ENCODE assay signal across 14 cellular contexts in genomic region chr2:112750560-112750843, GRCh38. TPM values are rescaled to one million over a fixed set of nuclear protein-coding genes. Genes with fewer than 3 reads are reported as not detected.
DNase-seq lines count a peak whose midpoint lies in the region; ATAC-seq, FAIRE-seq and TF ChIP-seq lines count a peak whose summit lies in the region.
"Had no signal": no experiment of that assay in that cellular context is flagged by ENCODE, and none has a peak within 500 bp of the region (broad histone marks: within the 10 kb centered on the region; RNA-seq: fewer than 3 reads in every experiment).

No MANE protein-coding gene starts in this region.

- peak overlapping the region; percentile 55 for H3K27ac Mint-ChIP-seq in stimulated activated memory B cell treated with anti-CD40 and anti-IgM and Interleukin-4, amounts not matched to agents 10 μg/mL and 1 μg/mL and 100 μg/mL, for 72 hours

- no peaks in the 10 kb centered on the region for H3K27me3 ChIP-seq in HepG2 (ENCODE audit: control insufficient read depth in 1 of 2, insufficient read depth in 2 of 2, low read length in 2 of 2)
- H3K27me3 ChIP-seq in right lobe of liver: no peaks in the 10 kb centered on the region
- H3K27me3 ChIP-seq in fibroblast of lung (ENCODE audit: control insufficient read depth, insufficient read depth, low read length): no peaks in the 10 kb centered on the region
- no peaks in the 10 kb centered on the region for H3K27me3 ChIP-seq in suprapubic skin

- no peaks in the 10 kb centered on the region for H3K9me3 ChIP-seq in HepG2 (ENCODE audit: low read length)
- no peaks in the 10 kb centered on the region for H3K9me3 ChIP-seq in right lobe of liver
- H3K9me3 ChIP-seq in fibroblast of lung (ENCODE audit: control insufficient read depth, insufficient read depth, low read depth, low read length): no peaks in the 10 kb centered on the region
- no peaks in the 10 kb centered on the region for H3K9me3 ChIP-seq in suprapubic skin

- FAIRE-seq in HepG2 (lab: Jason Lieb, UNC): no peak

- POLR2A ChIA-PET in HepG2 (lab: Yijun Ruan, JAX) (no interaction called here), RWPE1 (lab: Yijun Ruan, JAX; ENCODE audit: low non-redundant PET) (no interaction called here)

- no peaks in the 10 kb centered on the region for H3K9me3 Mint-ChIP-seq in stimulated activated memory B cell treated with anti-CD40 and anti-IgM and Interleukin-4, amounts not matched to agents 10 μg/mL and 1 μg/mL and 100 μg/mL, for 72 hours
- H3K9me3 Mint-ChIP-seq: IgD-negative memory B cell had no signal

- H3K9ac ChIP-seq in HepG2 (ENCODE audit: insufficient read depth, low read depth, low read length) (no peak overlapping the region), fibroblast of lung (ENCODE audit: insufficient read depth, low read length) (no peak overlapping the region)

- intact Hi-C loops in HepG2 (cut with micrococcal nuclease; ENCODE audit: unreplicated experiment) (loop anchor here (2.0 kb wide), 1 partner anchor 14 kb away; the partner anchor contains the start of gene CKAP2L), right lobe of liver (cut with DNase I) (no loop called here)

- CTCF ChIA-PET in HepG2 (lab: Yijun Ruan, JAX; ENCODE audit: low intra/inter-chr PET ratio, low total read pairs) (interaction anchor here (0.7 to 5.0 kb wide), 4 partner anchors 134 to 208 kb away, joined by 3 to 86 read pairs (median 8); no protein-coding TSS in a partner anchor), RWPE1 (lab: Yijun Ruan, JAX) (interaction anchor here (0.5 to 2.1 kb wide), 11 partner anchors 13 to 605 kb away, joined by 3 to 18 read pairs (median 6); no protein-coding TSS in a partner anchor)

- H3K4me2 ChIP-seq in HepG2 (ENCODE audit: low read depth, low read length) (no peak overlapping the region), fibroblast of lung (ENCODE audit: extremely low read depth, insufficient read depth, low read length) (peak overlapping the region; percentile 54)

- no peak for TF ChIP-seq RAD21 in HepG2 (CRISPR knock-in tag; IDR thresholded peaks at IDR 0.05)

- H3K36me3 Mint-ChIP-seq in stimulated activated memory B cell treated with anti-CD40 and anti-IgM and Interleukin-4, amounts not matched to agents 10 μg/mL and 1 μg/mL and 100 μg/mL, for 72 hours: peaks cover 15% of the 10 kb centered on the region
- H3K36me3 Mint-ChIP-seq: IgD-negative memory B cell had no signal

- H3K4me3 ChIP-seq in HepG2 (replicated peaks in 1 of 3; ENCODE audit: insufficient read depth in 1 of 3, low read depth in 2 of 3, low read length in 3 of 3) (no peak overlapping the region), right lobe of liver (no peak overlapping the region), fibroblast of lung (replicated peaks in 1 of 4; ENCODE audit: control extremely low read depth in 1 of 4, insufficient read depth in 1 of 4, low read depth in 3 of 4, low read length in 4 of 4) (no peak overlapping the region), suprapubic skin (no peak overlapping the region)

- in situ Hi-C loops in HepG2 (cut with HindIII; ENCODE audit: extremely low pct_ligation_motif_present, low pct_unique_long_range_greater_than_20kb): loop anchor here (5.0 kb wide), 2 partner anchors 127 to 192 kb away; no protein-coding TSS in a partner anchor

- H2AFZ ChIP-seq in HepG2 (ENCODE audit: low read length) (no peak overlapping the region), fibroblast of lung (ENCODE audit: low read length) (peak overlapping the region; percentile 62)

- peaks cover 10 to 64% of the 10 kb centered on the region in 2 experiments for H3K36me3 ChIP-seq in HepG2 (replicated peaks in 1 of 2; ENCODE audit: control insufficient read depth in 1 of 2, insufficient read depth in 2 of 2, low read length in 2 of 2)
- no peaks in the 10 kb centered on the region for H3K36me3 ChIP-seq in right lobe of liver
- no peaks in the 10 kb centered on the region for H3K36me3 ChIP-seq in fibroblast of lung (ENCODE audit: control insufficient read depth, insufficient read depth, low read length)
- no peaks in the 10 kb centered on the region for H3K36me3 ChIP-seq in suprapubic skin

- no peaks in the 10 kb centered on the region for H3K27me3 Mint-ChIP-seq in stimulated activated memory B cell treated with anti-CD40 and anti-IgM and Interleukin-4, amounts not matched to agents 10 μg/mL and 1 μg/mL and 100 μg/mL, for 72 hours
- H3K27me3 Mint-ChIP-seq: IgD-negative memory B cell had no signal

- no peak for TF ChIP-seq CTCF in HepG2 (CRISPR knock-in tag; IDR thresholded peaks at IDR 0.05)
- no peak for TF ChIP-seq CTCF in right lobe of liver (IDR thresholded peaks at IDR 0.05)
- TF ChIP-seq CTCF in RWPE1 (conservative IDR thresholded peaks at IDR 0.05; ENCODE audit: low read depth): no peak
- TF ChIP-seq CTCF in fibroblast of lung (conservative IDR thresholded peaks at IDR 0.05 in 1 of 2, IDR thresholded peaks at IDR 0.05 in 1 of 2; ENCODE audit: low read depth in 1 of 2, low read length in 2 of 2): no peak
- no peak for TF ChIP-seq CTCF in suprapubic skin (IDR thresholded peaks at IDR 0.05)

- peak overlapping the region; percentile 4 for H3K27ac ChIP-seq in HepG2 (ENCODE audit: extremely low read length, insufficient read depth, low read length)
- peak overlapping the region in 1 of 3 donors; percentile 71 for H3K27ac ChIP-seq in right lobe of liver
- peak overlapping the region; percentile 60 for H3K27ac ChIP-seq in RWPE1
- H3K27ac ChIP-seq in fibroblast of lung (ENCODE audit: insufficient read depth, low read length): peak overlapping the region; percentile 73
- H3K27ac ChIP-seq in suprapubic skin: no peak overlapping the region

- ATAC-seq in HepG2 (no peak), right lobe of liver (no peak), GM19035 (IDR thresholded peaks at IDR 0.05; ENCODE audit: unreplicated experiment) (no peak)
- no peak for ATAC-seq in stimulated activated memory B cell treated with anti-CD40 and anti-IgM and Interleukin-4, amounts not matched to agents 10 μg/mL and 1 μg/mL and 100 μg/mL, for 72 hours

- H4K20me1 ChIP-seq in HepG2 (ENCODE audit: insufficient read depth, low read length): no peaks in the 10 kb centered on the region
- H4K20me1 ChIP-seq in fibroblast of lung (ENCODE audit: control insufficient read depth, extremely low read depth, insufficient read depth, low read length): no peaks in the 10 kb centered on the region

- TF ChIP-seq POLR2A in HepG2 (IDR thresholded peaks at IDR 0.05; ENCODE audit: insufficient read depth in 1 of 2, low read depth in 2 of 2, low read length in 2 of 2) (no peak), right lobe of liver (IDR thresholded peaks at IDR 0.05) (no peak), suprapubic skin (IDR thresholded peaks at IDR 0.05) (no peak)

- TF ChIP-seq EP300 in HepG2 (IDR thresholded peaks at IDR 0.05; ENCODE audit: low read depth in 2 of 2, low read length in 2 of 2) (no peak), HepG2 (CRISPR knock-in tag; IDR thresholded peaks at IDR 0.05; ENCODE audit: borderline replicate concordance) (no peak), suprapubic skin (IDR thresholded peaks at IDR 0.05) (no peak)

- H3K4me1 ChIP-seq in HepG2 (ENCODE audit: insufficient read depth, low read length) (peaks cover 32% of the 10 kb centered on the region), right lobe of liver (peaks cover 0 to 37% (median 17%) of the 10 kb centered on the region in 4 donors), fibroblast of lung (ENCODE audit: control insufficient read depth, extremely low read depth, insufficient read depth, low read length) (peaks cover 2% of the 10 kb centered on the region), suprapubic skin (no peaks in the 10 kb centered on the region)

- H3K79me2 ChIP-seq in HepG2 (ENCODE audit: insufficient read depth, low read length) (peaks cover 11% of the 10 kb centered on the region), fibroblast of lung (ENCODE audit: control insufficient read depth, insufficient read depth, low read length) (peaks cover 34% of the 10 kb centered on the region)

- BruUV-seq in HepG2 (replicated peaks; lab: Mats Ljungman, UMichigan): no TSS peak

- H3K4me3 Mint-ChIP-seq in stimulated activated memory B cell treated with anti-CD40 and anti-IgM and Interleukin-4, amounts not matched to agents 10 μg/mL and 1 μg/mL and 100 μg/mL, for 72 hours: no peak overlapping the region

- H3K4me1 Mint-ChIP-seq in stimulated activated memory B cell treated with anti-CD40 and anti-IgM and Interleukin-4, amounts not matched to agents 10 μg/mL and 1 μg/mL and 100 μg/mL, for 72 hours: peaks cover 18% of the 10 kb centered on the region

- DNase-seq in HepG2 (ENCODE audit: low spot score) (no peak), right lobe of liver (no peak), RWPE1 (ENCODE audit: low spot score) (no peak), fibroblast of lung (ENCODE audit: low read depth in 2 of 2) (peak in 1 of 2 donors; percentile 52), OCI-M2 (lab: John Stamatoyannopoulos, UW; ENCODE audit: unreplicated experiment) (no peak), suprapubic skin (ENCODE audit: low spot score in 2 of 2) (no peak)
- DNase-seq: activated CD4-positive, CD25-positive, alpha-beta regulatory T cell treated with anti-CD3 and anti-CD28 coated beads, Interleukin-2, amount 50 U/mL, for 72 hours; cerebellar nuclear complex; NCI-H146; right cardiac atrium had no signal

RNA-seq across cellular contexts. Expression of gene CKAP2L, which starts 13.9 kb away (rescaled TPM):
- total RNA-seq in HepG2 (2016; rRNA removed; fragmentation: Illumina TruSeq; extraction: Trizol): 9.5 and 21.5 TPM in 2 replicates
- 1.4 and 1.7 TPM in 2 replicates for total RNA-seq in HepG2 (2016; cell fraction: cytosol; rRNA removed; fragmentation: Illumina TruSeq; extraction: Trizol; ENCODE audit: low read depth)
- 10.3 and 20.5 TPM in 2 replicates for total RNA-seq in HepG2 (2016; cell fraction: insoluble cytoplasmic fraction; rRNA removed; fragmentation: Illumina TruSeq; extraction: Trizol)
- total RNA-seq in HepG2 (2016; cell fraction: membrane; rRNA removed; fragmentation: Illumina TruSeq; extraction: Trizol): 5.6 and 6.5 TPM in 2 replicates
- total RNA-seq in HepG2 (2016; cell fraction: nucleus; rRNA removed; fragmentation: Illumina TruSeq; extraction: Trizol): 13.3 and 18.2 TPM in 2 replicates
- polyA plus RNA-seq in HepG2 (2011; rRNA removed): 3.9 and 7.1 TPM in 2 replicates
- polyA plus RNA-seq in HepG2 (2011; cell fraction: cytosol; rRNA removed): 3.0 and 3.4 TPM in 2 replicates
- polyA plus RNA-seq in HepG2 (2011; cell fraction: nucleus; rRNA removed): 2.3 and 2.6 TPM in 2 replicates
- 5.5 and 10.6 TPM in 2 replicates for polyA plus RNA-seq in HepG2 (2012)
- polyA plus RNA-seq in HepG2 (2016; cell fraction: cytosol; fragmentation: Illumina TruSeq; extraction: Trizol; ENCODE audit: low read depth): 0.46 and 0.79 TPM in 2 replicates
- 15.6 and 16.8 TPM in 2 replicates for polyA plus RNA-seq in HepG2 (2016; cell fraction: insoluble cytoplasmic fraction; fragmentation: Illumina TruSeq; extraction: Trizol; ENCODE audit: low read depth)
- polyA plus RNA-seq in HepG2 (2016; cell fraction: membrane; fragmentation: Illumina TruSeq; extraction: Trizol; ENCODE audit: low read depth): 2.4 and 2.7 TPM in 2 replicates
- polyA plus RNA-seq in HepG2 (2016; cell fraction: nucleus; fragmentation: Illumina TruSeq; extraction: Trizol; ENCODE audit: insufficient read depth, low read depth): 10.7 and 13.0 TPM in 2 replicates
- 6.2 and 8.6 TPM in 2 replicates for polyA minus RNA-seq in HepG2 (2011; rRNA and poly(A)+ RNA removed; ENCODE audit: low replicate concordance)
- polyA minus RNA-seq in HepG2 (2011; cell fraction: cytosol; rRNA and poly(A)+ RNA removed): 5.6 and 8.0 TPM in 2 replicates
- polyA minus RNA-seq in HepG2 (2011; cell fraction: nucleus; rRNA and poly(A)+ RNA removed): 13.3 and 20.0 TPM in 2 replicates
- total RNA-seq in right lobe of liver: 1 to 10 TPM in 2 of 6 experiments, under 1 TPM in 4; 0.20 to 1.4 (median 0.66) TPM
- 0.26 and 3.0 TPM in 2 replicates for total RNA-seq in fibroblast of lung
- polyA plus RNA-seq in fibroblast of lung: 4.4 and 14.5 TPM in 2 replicates
- polyA plus RNA-seq in fibroblast of lung (2012): 2.9 and 11.9 TPM in 2 replicates
- polyA minus RNA-seq in fibroblast of lung (ENCODE audit: low replicate concordance): 2.7 TPM in 1 of 2 replicates, not detected in the other
- total RNA-seq in suprapubic skin: 1 to 10 TPM; 1.7 to 9.1 (median 3.2) TPM
- polyA plus RNA-seq: IgD-negative memory B cell, right cardiac atrium had no signal

RNA-seq across cellular contexts. Expression of gene NT5DC4, which starts 29.7 kb away (rescaled TPM):
- total RNA-seq in HepG2 (2016; rRNA removed; fragmentation: Illumina TruSeq; extraction: Trizol): 2.4 and 4.2 TPM in 2 replicates
- total RNA-seq in HepG2 (2016; cell fraction: cytosol; rRNA removed; fragmentation: Illumina TruSeq; extraction: Trizol; ENCODE audit: low read depth): 0.30 and 0.35 TPM in 2 replicates
- 0.24 and 3.4 TPM in 2 replicates for total RNA-seq in HepG2 (2016; cell fraction: insoluble cytoplasmic fraction; rRNA removed; fragmentation: Illumina TruSeq; extraction: Trizol)
- total RNA-seq in HepG2 (2016; cell fraction: membrane; rRNA removed; fragmentation: Illumina TruSeq; extraction: Trizol): 2.8 and 6.4 TPM in 2 replicates
- 2.9 and 7.5 TPM in 2 replicates for total RNA-seq in HepG2 (2016; cell fraction: nucleus; rRNA removed; fragmentation: Illumina TruSeq; extraction: Trizol)
- 0.04 and 0.07 TPM in 2 replicates for polyA plus RNA-seq in HepG2 (2011; rRNA removed)
- not detected in 2 replicates for polyA plus RNA-seq in HepG2 (2011; cell fraction: cytosol; rRNA removed)
- 0.14 TPM in 2 replicates for polyA plus RNA-seq in HepG2 (2011; cell fraction: nucleus; rRNA removed)
- 0.30 TPM in 1 of 2 replicates, not detected in the other for polyA plus RNA-seq in HepG2 (2012)
- 0.94 and 5.4 TPM in 2 replicates for polyA plus RNA-seq in HepG2 (2016; cell fraction: cytosol; fragmentation: Illumina TruSeq; extraction: Trizol; ENCODE audit: low read depth)
- polyA plus RNA-seq in HepG2 (2016; cell fraction: insoluble cytoplasmic fraction; fragmentation: Illumina TruSeq; extraction: Trizol; ENCODE audit: low read depth): 0.35 and 2.3 TPM in 2 replicates
- 0.14 and 0.24 TPM in 2 replicates for polyA plus RNA-seq in HepG2 (2016; cell fraction: membrane; fragmentation: Illumina TruSeq; extraction: Trizol; ENCODE audit: low read depth)
- polyA plus RNA-seq in HepG2 (2016; cell fraction: nucleus; fragmentation: Illumina TruSeq; extraction: Trizol; ENCODE audit: insufficient read depth, low read depth): 0.69 and 1.0 TPM in 2 replicates
- not detected in 2 replicates for polyA minus RNA-seq in HepG2 (2011; rRNA and poly(A)+ RNA removed; ENCODE audit: low replicate concordance)
- not detected in 2 replicates for polyA minus RNA-seq in HepG2 (2011; cell fraction: cytosol; rRNA and poly(A)+ RNA removed)
- polyA minus RNA-seq in HepG2 (2011; cell fraction: nucleus; rRNA and poly(A)+ RNA removed): 1.7 TPM in 1 of 2 replicates, not detected in the other
- not detected for total RNA-seq in right lobe of liver
- not detected in 2 replicates for total RNA-seq in fibroblast of lung
- not detected in 2 replicates for polyA plus RNA-seq in fibroblast of lung
- polyA plus RNA-seq in fibroblast of lung (2012): not detected in 2 replicates
- not detected in 2 replicates for polyA minus RNA-seq in fibroblast of lung (ENCODE audit: low replicate concordance)
- total RNA-seq in suprapubic skin: 1 to 10 TPM in 1 of 4 donors, not detected in 3; 4.2 TPM
- total RNA-seq: right cardiac atrium, SK-MEL-5 had no signal
- polyA plus RNA-seq: IgD-negative memory B cell, right cardiac atrium had no signal

RNA-seq across cellular contexts. Expression of gene IL1A, which starts 33.8 kb away (rescaled TPM):
- total RNA-seq in HepG2 (2016; rRNA removed; fragmentation: Illumina TruSeq; extraction: Trizol) (not detected in 2 replicates), right lobe of liver (not detected), fibroblast of lung (0.17 and 0.26 TPM in 2 replicates), suprapubic skin (1 to 10 TPM in 1 of 4 donors, under 1 TPM in 2, not detected in 1; 0.49 to 1.1 (median 0.76) TPM)
- total RNA-seq in HepG2 (2016; cell fraction: cytosol; rRNA removed; fragmentation: Illumina TruSeq; extraction: Trizol; ENCODE audit: low read depth): not detected in 2 replicates
- total RNA-seq in HepG2 (2016; cell fraction: insoluble cytoplasmic fraction; rRNA removed; fragmentation: Illumina TruSeq; extraction: Trizol): not detected in 2 replicates
- not detected in 2 replicates for total RNA-seq in HepG2 (2016; cell fraction: membrane; rRNA removed; fragmentation: Illumina TruSeq; extraction: Trizol)
- total RNA-seq in HepG2 (2016; cell fraction: nucleus; rRNA removed; fragmentation: Illumina TruSeq; extraction: Trizol): not detected in 2 replicates
- polyA plus RNA-seq in HepG2 (2011; rRNA removed) (not detected in 2 replicates), fibroblast of lung (0.07 and 0.09 TPM in 2 replicates)
- not detected in 2 replicates for polyA plus RNA-seq in HepG2 (2011; cell fraction: cytosol; rRNA removed)
- not detected in 2 replicates for polyA plus RNA-seq in HepG2 (2011; cell fraction: nucleus; rRNA removed)
- polyA plus RNA-seq in HepG2 (2012): 0.05 and 0.07 TPM in 2 replicates
- not detected in 2 replicates for polyA plus RNA-seq in HepG2 (2016; cell fraction: cytosol; fragmentation: Illumina TruSeq; extraction: Trizol; ENCODE audit: low read depth)
- not detected in 2 replicates for polyA plus RNA-seq in HepG2 (2016; cell fraction: insoluble cytoplasmic fraction; fragmentation: Illumina TruSeq; extraction: Trizol; ENCODE audit: low read depth)
- not detected in 2 replicates for polyA plus RNA-seq in HepG2 (2016; cell fraction: membrane; fragmentation: Illumina TruSeq; extraction: Trizol; ENCODE audit: low read depth)
- polyA plus RNA-seq in HepG2 (2016; cell fraction: nucleus; fragmentation: Illumina TruSeq; extraction: Trizol; ENCODE audit: insufficient read depth, low read depth): not detected in 2 replicates
- polyA minus RNA-seq in HepG2 (2011; rRNA and poly(A)+ RNA removed; ENCODE audit: low replicate concordance): 0.33 TPM in 1 of 2 replicates, not detected in the other
- polyA minus RNA-seq in HepG2 (2011; cell fraction: cytosol; rRNA and poly(A)+ RNA removed): not detected in 2 replicates
- polyA minus RNA-seq in HepG2 (2011; cell fraction: nucleus; rRNA and poly(A)+ RNA removed): not detected in 2 replicates
- 0.09 TPM in 1 of 2 replicates, not detected in the other for polyA plus RNA-seq in fibroblast of lung (2012)
- polyA minus RNA-seq in fibroblast of lung (ENCODE audit: low replicate concordance): not detected in 2 replicates
- total RNA-seq: right cardiac atrium, SK-MEL-5 had no signal
- polyA plus RNA-seq: IgD-negative memory B cell, right cardiac atrium had no signal
